In genomic region chr19:44869728-44870470, GRCh38 we compare ENCODE assay signal across 10 cellular contexts. TPM values are rescaled to one million over a fixed set of nuclear protein-coding genes. Genes with fewer than 3 reads are reported as not detected.
A peak's percentile ranks its signal among the peaks of the same experiment; 100 is the strongest.
DNase-seq lines count a peak whose midpoint lies in the region; ATAC-seq, FAIRE-seq and TF ChIP-seq lines count a peak whose summit lies in the region.
"Had no signal": no experiment of that assay in that cellular context is flagged by ENCODE, and none has a peak within 500 bp of the region (broad histone marks: within the 10 kb centered on the region; RNA-seq: fewer than 3 reads in every experiment).

No MANE protein-coding gene starts in this region.

- no peak for TF ChIP-seq POLR2A in erythroblast (IDR thresholded peaks at IDR 0.05; ENCODE audit: low read length)

- intact Hi-C loops in left lung (cut with DNase I), result no loop called here
- intact Hi-C loops in kidney (cut with DNase I), result no loop called here

- peak; percentile 42 for ATAC-seq in left lung
- no peak for ATAC-seq in GM19395 (IDR thresholded peaks at IDR 0.05; ENCODE audit: unreplicated experiment)
- no peak for ATAC-seq in GM19397 (IDR thresholded peaks at IDR 0.05; ENCODE audit: unreplicated experiment)

- H3K27ac ChIP-seq in left lung (peak overlapping the region in 1 of 2 donors; percentile 73), kidney (ENCODE audit: low read depth in 2 of 2, low read length in 2 of 2) (no peak overlapping the region)

- H3K9me3 ChIP-seq in left lung, result no peaks in the 10 kb centered on the region
- H3K9me3 ChIP-seq in kidney (ENCODE audit: control insufficient read depth in 1 of 2, low read length in 2 of 2), result no peaks in the 10 kb centered on the region

- H3K27me3 ChIP-seq in left lung, result no peaks in the 10 kb centered on the region

- no peak overlapping the region for H3K9ac ChIP-seq in kidney (ENCODE audit: low read length in 2 of 2)

- FAIRE-seq in kidney (lab: Jason Lieb, UNC), result no peak
- FAIRE-seq: frontal cortex had no signal

- no peak overlapping the region for H3K4me3 ChIP-seq in left lung
- H3K4me3 ChIP-seq in kidney (ENCODE audit: low read length in 2 of 2), result no peak overlapping the region

- TF ChIP-seq CTCF in left lung (IDR thresholded peaks at IDR 0.05), result no peak
- no peak for TF ChIP-seq CTCF in kidney (IDR thresholded peaks at IDR 0.05; ENCODE audit: borderline replicate concordance, extremely low read depth, insufficient read depth)

- H3K36me3 ChIP-seq in left lung, result peaks cover 0 to 76% of the 10 kb centered on the region in 2 donors
- peaks cover 31 to 36% of the 10 kb centered on the region in 2 donors for H3K36me3 ChIP-seq in kidney (ENCODE audit: control insufficient read depth in 1 of 2, insufficient read depth in 2 of 2, low read length in 2 of 2)

- DNase-seq in M059J (ENCODE audit: low read depth), result peak; percentile 87
- peak; percentile 92 for DNase-seq in astrocyte of the hippocampus (ENCODE audit: low read depth, low spot score)
- DNase-seq in left lung, result peak in 1 of 2 donors; percentile 76
- peak; percentile 46 for DNase-seq in stromal cell of bone marrow (ENCODE audit: low read depth)
- DNase-seq in kidney, result no peak
- no peak for DNase-seq in erythroblast (lab: John Stamatoyannopoulos, UW)
- DNase-seq: NCI-H774 had no signal

- H3K4me1 ChIP-seq in left lung (peaks cover 7 to 32% of the 10 kb centered on the region in 2 donors), kidney (ENCODE audit: control insufficient read depth in 1 of 2, insufficient read depth in 1 of 2, low read depth in 1 of 2, low read length in 2 of 2) (no peaks in the 10 kb centered on the region)

RNA-seq across cellular contexts. Expression of gene TOMM40, which starts 21.2 kb away (rescaled TPM):
- total RNA-seq in M059J (2014; rRNA removed; shearing (Covaris generic)), result 100 and 113 TPM in 2 replicates
- total RNA-seq in left lung, result 10 to 100 TPM; 42.0 to 79.9 TPM
- total RNA-seq in kidney, result 45.4 TPM
- 51.5 TPM for polyA plus RNA-seq in kidney (ENCODE audit: insufficient read depth, low read depth, low replicate concordance)

RNA-seq across cellular contexts. Expression of gene NECTIN2, which starts 23.8 kb away (rescaled TPM):
- total RNA-seq in M059J (2014; rRNA removed; shearing (Covaris generic)), result 136 and 161 TPM in 2 replicates
- total RNA-seq in left lung (100 to 1,000 TPM in 1 of 2 donors, 10 to 100 TPM in 1; 86.7 to 145 TPM), kidney (110 TPM)
- 111 TPM for polyA plus RNA-seq in kidney (ENCODE audit: insufficient read depth, low read depth, low replicate concordance)

RNA-seq across cellular contexts. Expression of gene APOE, which starts 35.7 kb away (rescaled TPM):
- total RNA-seq in M059J (2014; rRNA removed; shearing (Covaris generic)), result 1.6 and 3.5 TPM in 2 replicates
- total RNA-seq in left lung (100 to 1,000 TPM; 196 to 757 TPM), kidney (122 TPM)
- polyA plus RNA-seq in kidney (ENCODE audit: insufficient read depth, low read depth, low replicate concordance), result 2,837 TPM

RNA-seq across cellular contexts. Expression of gene APOC1, which starts 44.5 kb away (rescaled TPM):
- 1.4 and 5.4 TPM in 2 replicates for total RNA-seq in M059J (2014; rRNA removed; shearing (Covaris generic))
- 100 to 1,000 TPM; 248 to 569 TPM for total RNA-seq in left lung
- 11.8 TPM for total RNA-seq in kidney
- 16.7 TPM for polyA plus RNA-seq in kidney (ENCODE audit: insufficient read depth, low read depth, low replicate concordance)

Comparison
In these comparisons a context has a peak if more than half of its experiments do, and no peak if none do; other contexts are left out.
1. DNase-seq: peak in M059J (single experiment), astrocyte of the hippocampus (single experiment) and stromal cell of bone marrow (single experiment); none in kidney (single experiment) and erythroblast (0 of 2).
2. RNA of gene APOE, which starts 35.7 kb away (total RNA-seq): 196 to 757 TPM in left lung and 122 TPM in kidney (single experiment); 1.6 to 3.5 TPM in M059J; every median in the first group is over 10 times any median in the second.